Comparison of ENCODE assay signal across 37 cellular contexts in the genomic region with DNA sequence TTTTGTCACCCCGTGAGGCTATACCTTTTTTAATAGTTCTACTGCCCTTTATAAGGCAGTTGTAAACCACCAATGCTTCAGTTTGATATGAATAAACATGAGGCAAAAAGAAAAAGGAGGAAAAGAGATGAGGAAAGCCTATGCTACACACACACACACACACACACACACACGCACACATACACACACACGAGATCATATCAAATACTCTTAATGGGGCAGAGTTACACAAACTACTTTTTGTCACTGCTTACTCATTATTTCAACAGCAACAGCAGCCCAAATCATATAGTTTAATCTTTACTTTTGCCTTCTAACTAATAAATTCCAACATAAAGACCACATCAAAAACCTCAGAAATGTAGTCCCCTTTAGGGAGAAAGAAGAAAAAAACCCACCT.
DNase-seq lines count a peak whose midpoint lies in the region; ATAC-seq and TF ChIP-seq lines count a peak whose summit lies in the region.
"Had no signal": no experiment of that assay in that cellular context is flagged by ENCODE, and none has a peak within 500 bp of the region (broad histone marks: within the 10 kb centered on the region; RNA-seq: fewer than 3 reads in every experiment).

No MANE protein-coding gene starts in this region.

- H3K4me3 ChIP-seq in GM23248 (no peak overlapping the region), epithelial cell of esophagus (ENCODE audit: low read length) (no peak overlapping the region)
- H3K4me3 ChIP-seq: esophagus squamous epithelium, PC-9, right lobe of liver, tibial nerve had no signal

- no peaks in the 10 kb centered on the region for H3K79me2 ChIP-seq in GM23248 (ENCODE audit: insufficient read depth)
- H3K79me2 ChIP-seq: parathyroid adenoma had no signal

- intact Hi-C loops in activated CD4-positive, alpha-beta memory T cell treated with anti-CD3 and anti-CD28 coated beads for 36 hours (cut with micrococcal nuclease) = no loop called here

- no peaks in the 10 kb centered on the region for H3K4me1 Mint-ChIP-seq in activated CD4-positive, alpha-beta memory T cell treated with anti-CD3 and anti-CD28 coated beads for 36 hours (ENCODE audit: low read depth)
- H3K4me1 Mint-ChIP-seq in activated CD8-positive, alpha-beta memory T cell treated with anti-CD3 and anti-CD28 coated beads, Interleukin-2, amount 10 ng/mL, durations not matched to agents 7 days and 5 days = no peaks in the 10 kb centered on the region
- H3K4me1 Mint-ChIP-seq: activated naive CD8-positive, alpha-beta T cell treated with anti-CD3 and anti-CD28 coated beads for 36 hours; CD8-positive, alpha-beta memory T cell; memory B cell; neural crest cell had no signal

- CTCF ChIA-PET in activated CD4-positive, alpha-beta memory T cell treated with anti-CD3 and anti-CD28 coated beads for 36 hours (lab: Charles Lee) = no interaction called here
- CTCF ChIA-PET in activated CD8-positive, alpha-beta memory T cell treated with anti-CD3 and anti-CD28 coated beads, Interleukin-2, amount 10 ng/mL, durations not matched to agents 7 days and 5 days (lab: Charles Lee) = no interaction called here

- peak overlapping the region; percentile 37 for H3K4me2 ChIP-seq in GM23248 (ENCODE audit: unreplicated experiment)
- H3K4me2 ChIP-seq: PC-9 had no signal

- 20 to 30% methylated on average over 3 of the region's 3 CpGs for WGBS in GM23248 (ENCODE audit: low coverage in 1 of 2, low lambda C conversion rate in 2 of 2, missing lambda C conversion rate in 2 of 2), 2 experiments

- no peaks in the 10 kb centered on the region for H3K36me3 ChIP-seq in GM23248 (ENCODE audit: low read depth)
- H3K36me3 ChIP-seq: esophagus squamous epithelium, right lobe of liver, tibial nerve, WERI-Rb-1 had no signal

- no peak overlapping the region for H3K27ac Mint-ChIP-seq in activated CD4-positive, alpha-beta memory T cell treated with anti-CD3 and anti-CD28 coated beads for 36 hours
- H3K27ac Mint-ChIP-seq in activated CD8-positive, alpha-beta memory T cell treated with anti-CD3 and anti-CD28 coated beads, Interleukin-2, amount 10 ng/mL, durations not matched to agents 7 days and 5 days = no peak overlapping the region
- H3K27ac Mint-ChIP-seq: activated naive CD8-positive, alpha-beta T cell treated with anti-CD3 and anti-CD28 coated beads for 36 hours; CD8-positive, alpha-beta memory T cell; effector memory CD8-positive, alpha-beta T cell; H9; memory B cell had no signal

- H3K27me3 Mint-ChIP-seq in activated CD4-positive, alpha-beta memory T cell treated with anti-CD3 and anti-CD28 coated beads for 36 hours = no peaks in the 10 kb centered on the region
- H3K27me3 Mint-ChIP-seq in activated CD8-positive, alpha-beta memory T cell treated with anti-CD3 and anti-CD28 coated beads, Interleukin-2, amount 10 ng/mL, durations not matched to agents 7 days and 5 days = peaks cover 7% of the 10 kb centered on the region
- H3K27me3 Mint-ChIP-seq: activated naive CD8-positive, alpha-beta T cell treated with anti-CD3 and anti-CD28 coated beads for 36 hours; memory B cell had no signal

- H3K27ac ChIP-seq in GM23248 = peak overlapping the region; percentile 6
- H3K27ac ChIP-seq: esophagus squamous epithelium, parathyroid adenoma, PC-9, right lobe of liver, tibial nerve, WERI-Rb-1 had no signal

- TF ChIP-seq CTCF in epithelial cell of esophagus (IDR thresholded peaks at IDR 0.05; ENCODE audit: insufficient read depth, low read depth, low read length, missing control alignments) = no peak

- H4K20me1 ChIP-seq in GM23248 (ENCODE audit: insufficient read depth) = no peaks in the 10 kb centered on the region

- H3K9ac ChIP-seq in GM23248 = no peak overlapping the region
- H3K9ac ChIP-seq: parathyroid adenoma had no signal

- no peak overlapping the region for H3K4me3 Mint-ChIP-seq in activated CD4-positive, alpha-beta memory T cell treated with anti-CD3 and anti-CD28 coated beads for 36 hours
- no peak overlapping the region for H3K4me3 Mint-ChIP-seq in activated CD8-positive, alpha-beta memory T cell treated with anti-CD3 and anti-CD28 coated beads, Interleukin-2, amount 10 ng/mL, durations not matched to agents 7 days and 5 days
- H3K4me3 Mint-ChIP-seq: activated naive CD8-positive, alpha-beta T cell treated with anti-CD3 and anti-CD28 coated beads for 36 hours; CD8-positive, alpha-beta memory T cell; effector memory CD8-positive, alpha-beta T cell; H9; memory B cell; neural crest cell had no signal

- H3K4me1 ChIP-seq in GM23248 (ENCODE audit: insufficient read depth) = peaks cover 15% of the 10 kb centered on the region
- H3K4me1 ChIP-seq: esophagus squamous epithelium, parathyroid adenoma, right lobe of liver, tibial nerve had no signal

- ATAC-seq in activated CD8-positive, alpha-beta memory T cell treated with anti-CD3 and anti-CD28 coated beads, Interleukin-2, amount 10 ng/mL, durations not matched to agents 7 days and 5 days = no peak
- ATAC-seq: effector memory CD8-positive, alpha-beta T cell; HepG2; right lobe of liver had no signal

- H3K27me3 ChIP-seq in GM23248 (replicated peaks; ENCODE audit: insufficient read depth) = no peaks in the 10 kb centered on the region
- H3K27me3 ChIP-seq: esophagus squamous epithelium, right lobe of liver, tibial nerve had no signal

- peaks cover 15% of the 10 kb centered on the region; the same call in 1 of the 2 replicates for H3F3A ChIP-seq in GM23248 (ENCODE audit: insufficient read depth)

- no peaks in the 10 kb centered on the region for H3K9me2 ChIP-seq in GM23248 (ENCODE audit: insufficient read depth)

- POLR2A ChIA-PET in activated CD4-positive, alpha-beta memory T cell treated with anti-CD3 and anti-CD28 coated beads for 36 hours (lab: Charles Lee) = no interaction called here

- no peaks in the 10 kb centered on the region for H3K9me3 ChIP-seq in GM23248 (ENCODE audit: low read depth)
- H3K9me3 ChIP-seq: esophagus squamous epithelium, right lobe of liver had no signal

- peak; percentile 53 for DNase-seq in GM23248
- peak; percentile 8 for DNase-seq in OCI-M1 (lab: John Stamatoyannopoulos, UW)
- peak; percentile 15 for DNase-seq in epithelial cell of esophagus (ENCODE audit: low read depth)
- DNase-seq in renal cortical epithelial cell (ENCODE audit: low read depth) = peak; percentile 23
- DNase-seq in activated CD4-positive, alpha-beta memory T cell treated with anti-CD3 and anti-CD28 coated beads for 36 hours = no peak
- no peak for DNase-seq in activated CD8-positive, alpha-beta memory T cell treated with anti-CD3 and anti-CD28 coated beads, Interleukin-2, amount 10 ng/mL, durations not matched to agents 7 days and 5 days
- DNase-seq in kidney glomerular epithelial cell (lab: John Stamatoyannopoulos, UW) = no peak
- DNase-seq in HuH-7 (ENCODE audit: low spot score) = no peak
- DNase-seq: ACHN; activated CD4-positive, alpha-beta T cell treated with anti-CD3 and anti-CD28 coated beads for 4 hours; activated CD8-positive, alpha-beta memory T cell treated with anti-CD3 and anti-CD28 coated beads for 24 hours; activated effector memory CD4-positive, alpha-beta T cell treated with Interleukin-2 at 50 U/mL for 16 hours; activated naive CD8-positive, alpha-beta T cell treated with anti-CD3 and anti-CD28 coated beads for 36 hours; CD8-positive, alpha-beta memory T cell; cortex of kidney; DMS153; effector memory CD8-positive, alpha-beta T cell; esophagus squamous epithelium; H9; hypothalamus; Kasumi-1; left cardiac atrium; MV-4-11; NCI-H1436; NCI-H2081; NCI-H524 treated with DMSO at 0.1 percent for 48 hours; PC-9; right lobe of liver; SIG-M5; stimulated activated CD4-positive, alpha-beta T cell treated with anti-CD3 and anti-CD28 coated beads, Interleukin-4, amount 100 ng/mL, for 24 hours; T1000; WERI-Rb-1 had no signal

- no peaks in the 10 kb centered on the region for H3K9me3 Mint-ChIP-seq in activated CD4-positive, alpha-beta memory T cell treated with anti-CD3 and anti-CD28 coated beads for 36 hours
- H3K9me3 Mint-ChIP-seq in activated CD8-positive, alpha-beta memory T cell treated with anti-CD3 and anti-CD28 coated beads, Interleukin-2, amount 10 ng/mL, durations not matched to agents 7 days and 5 days (ENCODE audit: low read depth) = peaks cover 4% of the 10 kb centered on the region

- peak overlapping the region; percentile 6; the same call in 1 of the 2 replicates for H2AFZ ChIP-seq in GM23248
- H2AFZ ChIP-seq: parathyroid adenoma had no signal

- in situ Hi-C loops in GM23248 (cut with MboI) = no loop called here

- H3K36me3 Mint-ChIP-seq in activated CD4-positive, alpha-beta memory T cell treated with anti-CD3 and anti-CD28 coated beads for 36 hours = no peaks in the 10 kb centered on the region
- no peaks in the 10 kb centered on the region for H3K36me3 Mint-ChIP-seq in activated CD8-positive, alpha-beta memory T cell treated with anti-CD3 and anti-CD28 coated beads, Interleukin-2, amount 10 ng/mL, durations not matched to agents 7 days and 5 days
- H3K36me3 Mint-ChIP-seq: activated naive CD8-positive, alpha-beta T cell treated with anti-CD3 and anti-CD28 coated beads for 36 hours; CD8-positive, alpha-beta memory T cell; memory B cell had no signal

Comparison
In these comparisons a context has a peak if more than half of its experiments do, and no peak if none do; other contexts are left out.
1. DNase-seq: peak in GM23248 (single experiment), OCI-M1 (single experiment), epithelial cell of esophagus (single experiment) and renal cortical epithelial cell (single experiment); none in activated CD4-positive, alpha-beta memory T cell treated with anti-CD3 and anti-CD28 coated beads for 36 hours (single experiment), activated CD8-positive, alpha-beta memory T cell treated with anti-CD3 and anti-CD28 coated beads, Interleukin-2, amount 10 ng/mL, durations not matched to agents 7 days and 5 days (single experiment), kidney glomerular epithelial cell (single experiment) and HuH-7 (single experiment).